15 cellular contexts compared by ENCODE assay signal in the genomic region with DNA sequence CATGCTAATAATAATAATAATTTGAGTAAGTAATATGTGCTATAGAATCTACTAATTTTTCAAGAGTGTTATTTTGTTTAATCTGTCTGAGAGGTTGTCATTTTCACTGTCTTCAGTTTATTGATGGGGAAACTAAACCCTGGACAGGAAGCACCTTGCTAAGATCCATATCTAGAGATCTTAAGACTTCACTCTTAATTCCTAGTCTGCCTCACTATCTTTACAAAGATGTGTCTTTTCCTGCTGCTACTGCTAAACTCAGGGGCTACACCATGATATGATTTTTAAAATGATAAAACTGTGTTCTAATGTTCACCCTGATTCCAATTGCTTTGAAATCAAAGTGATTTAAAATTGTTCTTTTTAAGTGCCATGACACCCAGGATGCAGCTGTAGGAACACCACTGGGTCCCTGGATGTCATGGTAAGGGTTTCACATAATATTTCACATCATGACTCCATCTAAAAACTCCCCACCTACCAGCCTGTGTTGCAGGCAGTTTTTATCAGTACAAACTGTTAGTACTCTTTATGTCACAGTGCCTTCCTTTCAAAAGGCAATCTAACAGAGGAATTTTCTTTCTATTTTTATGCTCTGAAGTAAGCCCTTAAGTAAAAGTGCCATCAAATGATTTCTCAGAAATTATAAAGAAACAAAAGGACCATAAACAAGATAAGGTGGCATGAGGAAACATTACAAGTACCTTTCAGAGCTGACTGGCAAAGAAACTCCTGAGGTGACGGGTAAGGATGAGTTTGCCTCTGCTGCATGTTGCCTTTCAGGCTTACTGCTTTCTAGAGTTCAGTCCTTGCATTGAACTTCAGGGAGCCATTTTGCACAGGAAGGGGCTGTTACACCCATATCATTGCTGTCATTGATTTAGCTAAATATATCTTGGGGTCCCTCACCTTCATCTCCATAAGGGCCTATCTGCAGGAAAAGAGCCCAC.
A peak's percentile ranks its signal among the peaks of the same experiment; 100 is the strongest.
DNase-seq lines count a peak whose midpoint lies in the region; ATAC-seq and TF ChIP-seq lines count a peak whose summit lies in the region.
"Had no signal": no experiment of that assay in that cellular context is flagged by ENCODE, and none has a peak within 500 bp of the region (broad histone marks: within the 10 kb centered on the region; RNA-seq: fewer than 3 reads in every experiment).

No MANE protein-coding gene starts in this region.

- H3K27ac ChIP-seq in stomach, result no peak overlapping the region

- H3K4me1 ChIP-seq in Loucy (ENCODE audit: insufficient read depth, low read length, poor library complexity, severe bottlenecking) (peaks cover 30% of the 10 kb centered on the region), stomach (peaks cover 0 to 6% (median 0%) of the 10 kb centered on the region in 4 donors)

- peak overlapping the region; percentile 32 for H3K4me3 ChIP-seq in Loucy (ENCODE audit: low read length, poor library complexity, severe bottlenecking)
- no peak overlapping the region for H3K4me3 ChIP-seq in stomach

- intact Hi-C loops in activated CD4-positive, alpha-beta memory T cell treated with anti-CD3 and anti-CD28 coated beads for 36 hours (cut with micrococcal nuclease), result no loop called here
- intact Hi-C loops in left colon (cut with DNase I, micrococcal nuclease) (no loop called here), stomach (cut with DNase I; ENCODE audit: low total_unique reads) (no loop called here)

- H3K9me2 ChIP-seq in Loucy (replicated peaks; ENCODE audit: low read depth, low read length), result no peaks in the 10 kb centered on the region

- peak; percentile 44 for ATAC-seq in left colon
- ATAC-seq: HCT116 had no signal

- CTCF ChIA-PET in activated CD4-positive, alpha-beta memory T cell treated with anti-CD3 and anti-CD28 coated beads for 36 hours (lab: Charles Lee), result interaction anchor here (0.7 kb wide), 1 partner anchor 26 kb away, joined by 3 read pairs; no protein-coding TSS in a partner anchor
- CTCF ChIA-PET in activated CD4-positive, alpha-beta memory T cell treated with anti-CD3 and anti-CD28 coated beads, Interleukin-2, amount 10 ng/mL, durations not matched to agents 7 days and 5 days (lab: Charles Lee), result no interaction called here

- H3K36me3 Mint-ChIP-seq in activated CD4-positive, alpha-beta memory T cell treated with anti-CD3 and anti-CD28 coated beads for 36 hours, result peaks cover 8% of the 10 kb centered on the region
- peaks cover 15% of the 10 kb centered on the region for H3K36me3 Mint-ChIP-seq in activated CD4-positive, alpha-beta memory T cell treated with anti-CD3 and anti-CD28 coated beads, Interleukin-2, amount 10 ng/mL, durations not matched to agents 7 days and 5 days (ENCODE audit: low read depth)

- POLR2A ChIA-PET in activated CD4-positive, alpha-beta memory T cell treated with anti-CD3 and anti-CD28 coated beads for 36 hours (lab: Charles Lee), result no interaction called here
- POLR2A ChIA-PET in activated CD4-positive, alpha-beta memory T cell treated with anti-CD3 and anti-CD28 coated beads, Interleukin-2, amount 10 ng/mL, durations not matched to agents 7 days and 5 days (lab: Charles Lee), result no interaction called here

- WGBS in stomach, 5 donors, result 80 to 100% (median 97%) methylated on average over 1 of the region's 1 CpG

- H3K27ac Mint-ChIP-seq in activated CD4-positive, alpha-beta memory T cell treated with anti-CD3 and anti-CD28 coated beads for 36 hours, result peak overlapping the region; percentile 26
- H3K27ac Mint-ChIP-seq in activated CD4-positive, alpha-beta memory T cell treated with anti-CD3 and anti-CD28 coated beads, Interleukin-2, amount 10 ng/mL, durations not matched to agents 7 days and 5 days, result no peak overlapping the region
- H3K27ac Mint-ChIP-seq: B cell; CD4-positive, alpha-beta T cell had no signal

- no peaks in the 10 kb centered on the region for H4K20me1 ChIP-seq in Loucy (ENCODE audit: insufficient read depth, low read length, poor library complexity, severe bottlenecking)

- peak overlapping the region; percentile 47 for H3K9ac ChIP-seq in Loucy (ENCODE audit: low read depth, low read length, poor library complexity, severe bottlenecking)

- no peaks in the 10 kb centered on the region for H3K27me3 Mint-ChIP-seq in activated CD4-positive, alpha-beta memory T cell treated with anti-CD3 and anti-CD28 coated beads for 36 hours
- no peaks in the 10 kb centered on the region for H3K27me3 Mint-ChIP-seq in activated CD4-positive, alpha-beta memory T cell treated with anti-CD3 and anti-CD28 coated beads, Interleukin-2, amount 10 ng/mL, durations not matched to agents 7 days and 5 days
- H3K27me3 Mint-ChIP-seq: CD4-positive, alpha-beta T cell had no signal

- in situ Hi-C loops in GM13976 (cut with MboI; ENCODE audit: low sequenced_read_pairs, unreplicated experiment), result no loop called here

- TF ChIP-seq CTCF in Loucy (conservative IDR thresholded peaks at IDR 0.05; ENCODE audit: low read length) (no peak), GM13976 (IDR thresholded peaks at IDR 0.05; ENCODE audit: borderline replicate concordance, control extremely low read depth, extremely low read depth, insufficient read depth, missing control alignments) (no peak), stomach (IDR thresholded peaks at IDR 0.05) (no peak)

- TF ChIP-seq POLR2A in stomach (IDR thresholded peaks at IDR 0.05), result no peak

- no peak for DNase-seq in activated CD4-positive, alpha-beta memory T cell treated with anti-CD3 and anti-CD28 coated beads for 36 hours
- no peak for DNase-seq in activated CD4-positive, alpha-beta memory T cell treated with anti-CD3 and anti-CD28 coated beads, Interleukin-2, amount 10 ng/mL, durations not matched to agents 7 days and 5 days
- DNase-seq in GF-D8 (lab: John Stamatoyannopoulos, UW), result peak; percentile 71
- DNase-seq in left colon, result no peak
- no peak for DNase-seq in GM13976 (ENCODE audit: low spot score)
- DNase-seq in stomach, result no peak
- DNase-seq in midbrain (lab: John Stamatoyannopoulos, UW), result no peak
- DNase-seq: ACHN; C1 segment of cervical spinal cord; CD4-positive, alpha-beta T cell; DMS79 treated with DMSO at 0.1 percent for 48 hours; GDM1 had no signal

- peaks cover 9% of the 10 kb centered on the region for H3K9me3 Mint-ChIP-seq in activated CD4-positive, alpha-beta memory T cell treated with anti-CD3 and anti-CD28 coated beads for 36 hours
- peaks cover 13% of the 10 kb centered on the region for H3K9me3 Mint-ChIP-seq in activated CD4-positive, alpha-beta memory T cell treated with anti-CD3 and anti-CD28 coated beads, Interleukin-2, amount 10 ng/mL, durations not matched to agents 7 days and 5 days

- 0 out of 2 replicates have a peak, but pooled peaks cover 6% of the 10 kb centered on the region for H3K9me3 ChIP-seq in Loucy (ENCODE audit: insufficient read depth, low read depth, low read length)
- H3K9me3 ChIP-seq in stomach, result peaks cover 0 to 6% (median 0%) of the 10 kb centered on the region in 4 donors

- H3K4me1 Mint-ChIP-seq in activated CD4-positive, alpha-beta memory T cell treated with anti-CD3 and anti-CD28 coated beads for 36 hours (ENCODE audit: low read depth), result peaks cover 9% of the 10 kb centered on the region
- H3K4me1 Mint-ChIP-seq in activated CD4-positive, alpha-beta memory T cell treated with anti-CD3 and anti-CD28 coated beads, Interleukin-2, amount 10 ng/mL, durations not matched to agents 7 days and 5 days, result peaks cover 3% of the 10 kb centered on the region
- H3K4me1 Mint-ChIP-seq: B cell had no signal

- H3K79me2 ChIP-seq in Loucy (ENCODE audit: insufficient read depth, low read length), result no peaks in the 10 kb centered on the region

- peak overlapping the region; percentile 59 for H3K4me2 ChIP-seq in Loucy (ENCODE audit: low read depth, low read length, poor library complexity, severe bottlenecking)

- H3K4me3 Mint-ChIP-seq in activated CD4-positive, alpha-beta memory T cell treated with anti-CD3 and anti-CD28 coated beads for 36 hours, result no peak overlapping the region
- no peak overlapping the region for H3K4me3 Mint-ChIP-seq in activated CD4-positive, alpha-beta memory T cell treated with anti-CD3 and anti-CD28 coated beads, Interleukin-2, amount 10 ng/mL, durations not matched to agents 7 days and 5 days
- H3K4me3 Mint-ChIP-seq: B cell; CD4-positive, alpha-beta T cell had no signal

- no peaks in the 10 kb centered on the region for H3K36me3 ChIP-seq in Loucy (ENCODE audit: insufficient read depth, low read length)
- no peaks in the 10 kb centered on the region for H3K36me3 ChIP-seq in stomach

- peak overlapping the region; percentile 44 for H2AFZ ChIP-seq in Loucy (ENCODE audit: low read length)

- TF ChIP-seq EP300 in stomach (IDR thresholded peaks at IDR 0.05), result no peak

- H3F3A ChIP-seq in Loucy (ENCODE audit: low read depth), result peaks cover 9% of the 10 kb centered on the region

- H3K27me3 ChIP-seq in Loucy (ENCODE audit: insufficient read depth, low read length, poor library complexity, severe bottlenecking), result no peaks in the 10 kb centered on the region
- H3K27me3 ChIP-seq in stomach, result no peaks in the 10 kb centered on the region
